35 cellular contexts compared by ENCODE assay signal in genomic region chr7:149501651-149502050, GRCh38.
"Had no signal": no experiment of that assay in that cellular context is flagged by ENCODE, and none has a peak within 500 bp of the region (broad histone marks: within the 10 kb centered on the region; RNA-seq: fewer than 3 reads in every experiment).

No MANE protein-coding gene starts in this region.

- DNase-seq: activated B cell treated with CpG ODN at 0.5 μM for 24 hours; activated CD4-positive, alpha-beta memory T cell treated with anti-CD3 and anti-CD28 coated beads for 36 hours; activated CD4-positive, alpha-beta T cell treated with anti-CD3 and anti-CD28 coated beads for 4 hours; activated CD4-positive, alpha-beta T cell treated with anti-CD3 and anti-CD28 coated beads, Interleukin-2, amount 10 ng/mL, durations not matched to agents 24 days and 14 days; activated CD4-positive, alpha-beta T cell treated with anti-CD3 and anti-CD28 coated beads, Interleukin-2, amount 50 U/mL, for 1 hour; activated CD4-positive, alpha-beta T cell treated with anti-CD3 and anti-CD28 coated beads, Interleukin-2, amount 50 U/mL, for 4 hours; activated CD4-positive, CD25-positive, alpha-beta regulatory T cell treated with anti-CD3 and anti-CD28 coated beads, Interleukin-2, amount 50 U/mL, for 72 hours; activated CD8-positive, alpha-beta memory T cell treated with anti-CD3 and anti-CD28 coated beads, Interleukin-2, amount 50 U/mL, for 4 hours; activated effector memory CD4-positive, alpha-beta T cell treated with anti-CD3 and anti-CD28 coated beads, Interleukin-2, amount 50 U/mL, for 16 hours; activated gamma-delta T cell treated with Interleukin-2 at 50 U/mL for 16 hours; activated naive CD4-positive, alpha-beta T cell; activated naive CD4-positive, alpha-beta T cell treated with anti-CD3 and anti-CD28 coated beads for 36 hours; activated naive CD4-positive, alpha-beta T cell treated with anti-CD3 and anti-CD28 coated beads, Interleukin-2, amount 50 U/mL, for 16 hours; activated naive CD8-positive, alpha-beta T cell treated with anti-CD3 and anti-CD28 coated beads for 36 hours; activated T-cell treated with anti-CD3 and anti-CD28 coated beads for 4 hours; activated T-cell treated with anti-CD3 and anti-CD28 coated beads, Interleukin-2, amount 50 U/mL, for 1 hour; activated T-cell treated with anti-CD3 and anti-CD28 coated beads, Interleukin-2, amount 50 U/mL, for 4 hours; activated T-cell treated with anti-CD3 and anti-CD28 coated beads, Interleukin-2, amount 50 U/mL, for 72 hours; adrenal gland; amniotic stem cell; aorta; body of pancreas; brain microvascular endothelial cell; central memory CD4-positive, alpha-beta T cell; T-helper 2 cell; T-helper 9 cell had no signal

- H3K27me3 ChIP-seq: adrenal gland, body of pancreas, brain microvascular endothelial cell, breast epithelium had no signal

- ATAC-seq: activated naive CD4-positive, alpha-beta T cell treated with anti-CD3 and anti-CD28 coated beads, Interleukin-2, amount 50 U/mL, for 72 hours; activated T-cell treated with anti-CD3 and anti-CD28 coated beads, Interleukin-2, amount 50 U/mL, for 4 hours; activated T-cell treated with anti-CD3 and anti-CD28 coated beads, Interleukin-2, amount 50 U/mL, for 72 hours; activated T-helper 17 cell treated with anti-CD3 and anti-CD28 coated beads, Interleukin-2, amount 50 U/mL, for 72 hours; body of pancreas had no signal

- H3K9me3 ChIP-seq: adrenal gland, body of pancreas had no signal

- H3K27ac Mint-ChIP-seq: activated B cell treated with CpG ODN at 0.5 μM for 24 hours; activated CD4-positive, alpha-beta memory T cell treated with anti-CD3 and anti-CD28 coated beads for 36 hours; activated CD4-positive, alpha-beta T cell treated with anti-CD3 and anti-CD28 coated beads, Interleukin-2, amount 10 ng/mL, durations not matched to agents 24 days and 14 days; activated naive CD4-positive, alpha-beta T cell treated with anti-CD3 and anti-CD28 coated beads for 36 hours; activated naive CD4-positive, alpha-beta T cell treated with anti-CD3 and anti-CD28 coated beads, Interleukin-2, amount 50 U/mL, for 72 hours; activated naive CD8-positive, alpha-beta T cell treated with anti-CD3 and anti-CD28 coated beads for 36 hours; activated T-cell treated with anti-CD3 and anti-CD28 coated beads, Interleukin-2, amount 50 U/mL, for 72 hours; activated T-helper 1 cell treated with anti-CD3 and anti-CD28 coated beads, Interleukin-12 subunit alpha, Interleukin-12 subunit beta, Interleukin-2, Interleukin-4 antibody, amounts not matched to agents 30 ng/mL and 10 ng/mL and 1 ng/mL, durations not matched to agents 14 hours and 24 hours and 36 hours; activated T-helper 17 cell treated with anti-CD3 and anti-CD28 coated beads, Interleukin-2, amount 50 U/mL, for 72 hours; T-helper 1 cell treated with Interleukin-12 subunit alpha and Interleukin-12 subunit beta and Interleukin-4 antibody, amounts not matched to agents 30 μg/mL and 1 μg/mL, for 36 hours; T-helper 2 cell treated with Interferon-gamma antibody and Interleukin-4, amounts not matched to agents 5 μg/mL and 100 μg/mL, for 36 hours had no signal

- H3K4me1 ChIP-seq: breast epithelium had no signal

- H3K36me3 ChIP-seq: adrenal gland, breast epithelium had no signal

- H3K4me3 Mint-ChIP-seq: activated B cell treated with CpG ODN at 0.5 μM for 24 hours; activated CD4-positive, alpha-beta memory T cell treated with anti-CD3 and anti-CD28 coated beads for 36 hours; activated CD4-positive, alpha-beta T cell treated with anti-CD3 and anti-CD28 coated beads, Interleukin-2, amount 10 ng/mL, durations not matched to agents 24 days and 14 days; activated naive CD4-positive, alpha-beta T cell treated with anti-CD3 and anti-CD28 coated beads for 36 hours; activated naive CD8-positive, alpha-beta T cell treated with anti-CD3 and anti-CD28 coated beads for 36 hours; activated T-cell treated with anti-CD3 and anti-CD28 coated beads, Interleukin-2, amount 50 U/mL, for 4 hours; activated T-cell treated with anti-CD3 and anti-CD28 coated beads, Interleukin-2, amount 50 U/mL, for 72 hours; activated T-helper 1 cell treated with anti-CD3 and anti-CD28 coated beads, Interleukin-12 subunit alpha, Interleukin-12 subunit beta, Interleukin-2, Interleukin-4 antibody, amounts not matched to agents 30 ng/mL and 10 ng/mL and 1 ng/mL, durations not matched to agents 14 hours and 24 hours and 36 hours; activated T-helper 17 cell treated with anti-CD3 and anti-CD28 coated beads, Interleukin-2, amount 50 U/mL, for 72 hours; T-helper 1 cell treated with Interleukin-12 subunit alpha and Interleukin-12 subunit beta and Interleukin-4 antibody, amounts not matched to agents 30 μg/mL and 1 μg/mL, for 36 hours; T-helper 2 cell treated with Interferon-gamma antibody and Interleukin-4, amounts not matched to agents 5 μg/mL and 100 μg/mL, for 36 hours had no signal

- FAIRE-seq: astrocyte, TTC549 had no signal

- H3K27ac ChIP-seq: adrenal gland, body of pancreas, brain microvascular endothelial cell, breast epithelium, VCaP had no signal

- H3K4me3 ChIP-seq: adrenal gland, body of pancreas, breast epithelium had no signal
